Comparison of ENCODE assay signal across 15 cellular contexts in the genomic region with DNA sequence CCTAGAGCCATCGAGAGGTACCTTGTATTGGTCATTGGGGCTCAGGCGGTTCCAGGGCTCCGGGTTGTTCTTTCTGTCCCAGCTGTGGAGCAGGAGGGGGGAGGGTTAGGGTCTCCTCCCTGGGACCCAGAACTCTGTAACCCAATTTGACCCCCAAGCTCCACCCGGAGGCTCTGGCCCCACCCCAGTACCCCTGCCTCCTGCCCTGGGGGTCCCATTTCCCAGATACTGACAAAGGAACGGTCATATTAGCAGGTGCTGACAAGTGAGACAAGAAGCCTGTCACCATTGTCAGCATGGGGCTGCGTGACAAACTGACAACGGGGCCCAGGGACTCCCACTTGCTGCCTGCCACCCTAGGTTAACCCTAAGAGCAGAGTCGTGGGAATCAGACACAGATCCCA. TPM values are rescaled to one million over a fixed set of nuclear protein-coding genes. Genes with fewer than 3 reads are reported as not detected.
DNase-seq lines count a peak whose midpoint lies in the region; ATAC-seq and TF ChIP-seq lines count a peak whose summit lies in the region.
"Had no signal": no experiment of that assay in that cellular context is flagged by ENCODE, and none has a peak within 500 bp of the region (broad histone marks: within the 10 kb centered on the region; RNA-seq: fewer than 3 reads in every experiment).

No MANE protein-coding gene starts in this region.

- intact Hi-C loops in cardiac septum (cut with DNase I) (no loop called here), mucosa of descending colon (cut with DNase I, micrococcal nuclease) (no loop called here)

- H3K27me3 ChIP-seq in right atrium auricular region (peaks cover 2 to 12% of the 10 kb centered on the region in 2 donors), upper lobe of left lung (peaks cover 0 to 27% (median 22%) of the 10 kb centered on the region in 4 donors)

- H3K27ac ChIP-seq in right atrium auricular region (peak overlapping the region; percentile 41 to 71), caudate nucleus (ENCODE audit: low read depth, low read length) (peak overlapping the region; percentile 26), upper lobe of left lung (peak overlapping the region in 3 of 4 donors; percentile 47 to 67 (median 50))

- TF ChIP-seq EP300 in upper lobe of left lung (IDR thresholded peaks at IDR 0.05): no peak

- no peaks in the 10 kb centered on the region for H3K9me3 ChIP-seq in right atrium auricular region
- H3K9me3 ChIP-seq in mucosa of descending colon: no peaks in the 10 kb centered on the region
- no peaks in the 10 kb centered on the region for H3K9me3 ChIP-seq in upper lobe of left lung
- H3K9me3 ChIP-seq: Peyer's patch, thyroid gland had no signal

- peaks cover 29% of the 10 kb centered on the region for H3K36me3 ChIP-seq in right atrium auricular region
- no peaks in the 10 kb centered on the region for H3K36me3 ChIP-seq in mucosa of descending colon (ENCODE audit: low read depth)
- H3K36me3 ChIP-seq in upper lobe of left lung: peaks cover 0 to 40% (median 36%) of the 10 kb centered on the region in 4 donors

- H3K4me1 ChIP-seq in right atrium auricular region: peaks cover 0 to 55% of the 10 kb centered on the region in 2 donors
- H3K4me1 ChIP-seq in mucosa of descending colon (ENCODE audit: low read depth): peaks cover 37% of the 10 kb centered on the region
- H3K4me1 ChIP-seq in upper lobe of left lung: peaks cover 32 to 45% (median 40%) of the 10 kb centered on the region in 4 donors

- no peak for DNase-seq in right atrium auricular region (ENCODE audit: low spot score)
- DNase-seq in cardiac septum (ENCODE audit: low spot score): no peak
- DNase-seq in caudate nucleus (lab: John Stamatoyannopoulos, UW): no peak
- peak in 2 of 3 donors; percentile 9 to 31 for DNase-seq in mucosa of descending colon
- no peak for DNase-seq in upper lobe of left lung
- no peak for DNase-seq in NCI-H1417 (lab: John Stamatoyannopoulos, UW)
- DNase-seq in kidney glomerular epithelial cell (lab: John Stamatoyannopoulos, UW): no peak
- DNase-seq: activated CD4-positive, alpha-beta T cell treated with anti-CD3 and anti-CD28 coated beads, Interleukin-2, amount 10 ng/mL, durations not matched to agents 24 days and 14 days; effector CD4-positive, alpha-beta T cell; NCI-H187 had no signal

- 58 to 61% methylated on average over 8 of the region's 8 CpGs for WGBS in upper lobe of left lung, 2 donors

- ATAC-seq in mucosa of descending colon: no peak
- no peak for ATAC-seq in upper lobe of left lung (ENCODE audit: low FRiP score in 2 of 2)
- no peak for ATAC-seq in GM18502 (IDR thresholded peaks at IDR 0.05; ENCODE audit: poor library complexity, unreplicated experiment)
- ATAC-seq: activated T-cell treated with anti-CD3 and anti-CD28 coated beads, Interleukin-2, amount 50 U/mL, for 72 hours; natural killer cell treated with Interleukin-12 subunit alpha and Interleukin-12 subunit beta and Interleukin-15 and Interleukin-18, amount 100 ng/mL, for 72 hours had no signal

- peak overlapping the region; percentile 32 to 42 for H3K4me3 ChIP-seq in right atrium auricular region
- H3K4me3 ChIP-seq in mucosa of descending colon: no peak overlapping the region
- H3K4me3 ChIP-seq in upper lobe of left lung: peak overlapping the region in 2 of 4 donors; percentile 16 to 28
- H3K4me3 ChIP-seq: thyroid gland had no signal

- no peak for TF ChIP-seq POLR2A in upper lobe of left lung (IDR thresholded peaks at IDR 0.05)

- TF ChIP-seq CTCF in right atrium auricular region (IDR thresholded peaks at IDR 0.05) (no peak), mucosa of descending colon (IDR thresholded peaks at IDR 0.05) (no peak), upper lobe of left lung (IDR thresholded peaks at IDR 0.05) (no peak)

RNA-seq across cellular contexts. Expression of gene SHMT2, which starts 6.2 kb away (rescaled TPM):
- total RNA-seq in right atrium auricular region: 10 to 100 TPM; 16.6 to 33.0 TPM
- 38.8 TPM for total RNA-seq in cardiac septum
- 10 to 100 TPM; 34.7 to 67.4 (median 40.9) TPM for total RNA-seq in mucosa of descending colon
- 10 to 100 TPM; 37.9 to 92.0 (median 52.0) TPM for total RNA-seq in upper lobe of left lung

RNA-seq across cellular contexts. Expression of gene STAC3, which starts 15.3 kb away (rescaled TPM):
- total RNA-seq in right atrium auricular region (under 1 TPM; 0.48 to 0.59 TPM), cardiac septum (0.94 TPM), mucosa of descending colon (1 to 10 TPM; 2.4 to 4.3 (median 3.3) TPM), upper lobe of left lung (10 to 100 TPM in 1 of 6 donors, 1 to 10 TPM in 5; 4.3 to 10.5 (median 5.6) TPM)

RNA-seq across cellular contexts. Expression of gene NXPH4, which starts 19.1 kb away (rescaled TPM):
- 1 to 10 TPM in 1 of 2 donors, under 1 TPM in 1; 0.28 to 1.1 TPM for total RNA-seq in right atrium auricular region
- total RNA-seq in cardiac septum: 20.0 TPM
- under 1 TPM in 1 of 3 donors, not detected in 2; 0.25 TPM for total RNA-seq in mucosa of descending colon
- total RNA-seq in upper lobe of left lung: under 1 TPM in 3 of 6 donors, not detected in 3; 0.20 to 0.94 (median 0.22) TPM
- total RNA-seq: Peyer's patch had no signal

Comparison
In these comparisons a context has a peak if more than half of its experiments do, and no peak if none do; other contexts are left out.
1. DNase-seq: peak in mucosa of descending colon (2 of 3); none in right atrium auricular region (single experiment), cardiac septum (single experiment), caudate nucleus (0 of 61), upper lobe of left lung (0 of 2), NCI-H1417 (0 of 3) and kidney glomerular epithelial cell (single experiment).
2. Peak in every context shown above with its lines, with median percentiles within 50 percentile points of each other: H3K27ac ChIP-seq.